In the genomic region with DNA sequence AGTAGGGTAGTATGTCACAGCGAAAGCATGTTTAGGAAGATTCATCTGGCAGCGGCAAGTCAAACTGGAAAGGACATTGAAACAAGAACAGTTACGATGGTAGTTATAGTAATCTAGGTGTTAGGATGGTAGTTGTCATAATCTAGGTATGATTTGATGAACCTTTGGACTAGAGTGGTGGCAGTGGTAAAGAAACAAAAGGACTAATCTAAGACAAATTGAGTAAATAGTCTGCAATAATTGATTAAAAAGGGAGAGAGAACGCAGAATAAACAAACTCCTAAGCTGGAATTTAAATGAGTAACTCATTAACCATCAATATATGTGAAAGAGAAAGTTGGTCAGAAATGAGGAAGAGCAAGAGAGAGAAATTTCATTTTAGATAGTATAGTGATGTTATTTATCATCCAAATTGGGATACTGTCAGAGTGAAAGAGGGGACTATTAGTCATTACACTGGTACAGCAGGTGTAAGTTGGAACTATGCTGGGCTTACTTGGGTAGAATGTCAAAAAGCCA, we compare ENCODE assay signal across 10 cellular contexts. TPM values are rescaled to one million over a fixed set of nuclear protein-coding genes. Genes with fewer than 3 reads are reported as not detected.
DNase-seq lines count a peak whose midpoint lies in the region; ATAC-seq, FAIRE-seq and TF ChIP-seq lines count a peak whose summit lies in the region.
"Had no signal": no experiment of that assay in that cellular context is flagged by ENCODE, and none has a peak within 500 bp of the region (broad histone marks: within the 10 kb centered on the region; RNA-seq: fewer than 3 reads in every experiment).

No MANE protein-coding gene starts in this region.

- H2AFZ ChIP-seq in HepG2 (ENCODE audit: low read length) = no peak overlapping the region

- 40% methylated on average over 4 of the region's 4 CpGs for WGBS in liver
- WGBS in HepG2 (ENCODE audit: low lambda C conversion rate) = 95% methylated on average over 4 of the region's 4 CpGs

- no peaks in the 10 kb centered on the region for H3K9me3 ChIP-seq in liver (ENCODE audit: control insufficient read depth in 4 of 4, low read length in 3 of 4)
- H3K9me3 ChIP-seq in HepG2 (ENCODE audit: low read length) = no peaks in the 10 kb centered on the region

- H3K4me2 ChIP-seq in HepG2 (ENCODE audit: low read depth, low read length) = no peak overlapping the region

- H3K27me3 ChIP-seq in liver (ENCODE audit: control insufficient read depth in 4 of 4, insufficient read depth in 4 of 4, low read length in 3 of 4) = no peaks in the 10 kb centered on the region
- no peaks in the 10 kb centered on the region for H3K27me3 ChIP-seq in HepG2 (ENCODE audit: control insufficient read depth in 1 of 2, insufficient read depth in 2 of 2, low read length in 2 of 2)

- H3K27ac ChIP-seq in liver (ENCODE audit: low read depth in 1 of 2, low read length in 2 of 2) (peak overlapping the region; percentile 25 to 57), HepG2 (ENCODE audit: extremely low read length, insufficient read depth, low read length) (no peak overlapping the region)

- H3K4me3 ChIP-seq in liver (ENCODE audit: low read depth in 1 of 3, low read length in 3 of 3) = peak overlapping the region in 1 of 3 donors; percentile 33
- no peak overlapping the region for H3K4me3 ChIP-seq in HepG2 (replicated peaks in 1 of 3; ENCODE audit: insufficient read depth in 1 of 3, low read depth in 2 of 3, low read length in 3 of 3)

- peaks cover 0 to 19% (median 8%) of the 10 kb centered on the region in 4 donors for H3K4me1 ChIP-seq in liver (ENCODE audit: control insufficient read depth in 4 of 4, insufficient read depth in 4 of 4, low read length in 3 of 4)
- H3K4me1 ChIP-seq in HepG2 (ENCODE audit: insufficient read depth, low read length) = peaks cover 11% of the 10 kb centered on the region

- no peak for FAIRE-seq in HepG2 (lab: Jason Lieb, UNC)

- ATAC-seq in HepG2 = no peak
- ATAC-seq in GM21737 (IDR thresholded peaks at IDR 0.05; ENCODE audit: unreplicated experiment) = peak; percentile 95
- ATAC-seq in HG03442 (IDR thresholded peaks at IDR 0.05; ENCODE audit: unreplicated experiment) = peak; percentile 99
- ATAC-seq in stimulated activated naive CD8-positive, alpha-beta T cell treated with anti-CD3 and anti-CD28 coated beads, Interleukin-15, Interleukin-2, amounts not matched to agents 100 U/mL and 50 U/mL, for 24 hours = peak; percentile 99

- POLR2A ChIA-PET in HepG2 (lab: Yijun Ruan, JAX) = no interaction called here

- TF ChIP-seq POLR2A in HepG2 (IDR thresholded peaks at IDR 0.05; ENCODE audit: insufficient read depth in 1 of 2, low read depth in 2 of 2, low read length in 2 of 2) = no peak

- DNase-seq in HepG2 (ENCODE audit: low spot score) (no peak), CD1c-positive myeloid dendritic cell (ENCODE audit: extremely low spot score) (no peak), DMS79 treated with DMSO at 0.1 percent for 48 hours (lab: John Stamatoyannopoulos, UW) (no peak), NOMO-1 treated with dmso at 0.1 percent for 144 hours (lab: John Stamatoyannopoulos, UW; ENCODE audit: unreplicated experiment) (no peak)
- DNase-seq in stimulated activated naive CD8-positive, alpha-beta T cell treated with anti-CD3 and anti-CD28 coated beads, Interleukin-15, Interleukin-2, amounts not matched to agents 100 U/mL and 50 U/mL, for 24 hours = no peak
- DNase-seq: AML-193, NCI-H1092 treated with DMSO at 0.1 percent for 48 hours had no signal

- TF ChIP-seq CTCF in liver (IDR thresholded peaks at IDR 0.05; ENCODE audit: low read depth, low read length, missing input control) (no peak), HepG2 (CRISPR knock-in tag; IDR thresholded peaks at IDR 0.05) (no peak)

- CTCF ChIA-PET in HepG2 (lab: Yijun Ruan, JAX; ENCODE audit: low intra/inter-chr PET ratio, low total read pairs) = no interaction called here

- intact Hi-C loops in HepG2 (cut with micrococcal nuclease; ENCODE audit: unreplicated experiment) = no loop called here

- peaks cover 3 to 13% (median 12%) of the 10 kb centered on the region in 4 donors for H3K36me3 ChIP-seq in liver (ENCODE audit: control insufficient read depth in 4 of 4, insufficient read depth in 3 of 4, low read depth in 1 of 4, low read length in 3 of 4)
- H3K36me3 ChIP-seq in HepG2 (replicated peaks in 1 of 2; ENCODE audit: control insufficient read depth in 1 of 2, insufficient read depth in 2 of 2, low read length in 2 of 2) = peaks cover 2 to 37% of the 10 kb centered on the region in 2 experiments

- TF ChIP-seq RAD21 in liver (IDR thresholded peaks at IDR 0.05) (peak in 1 of 2 donors; percentile 9), HepG2 (CRISPR knock-in tag; IDR thresholded peaks at IDR 0.05) (no peak)

- no peaks in the 10 kb centered on the region for H3K79me2 ChIP-seq in HepG2 (ENCODE audit: insufficient read depth, low read length)

- no TSS peak for BruUV-seq in HepG2 (replicated peaks; lab: Mats Ljungman, UMichigan)

- H4K20me1 ChIP-seq in HepG2 (ENCODE audit: insufficient read depth, low read length) = no peaks in the 10 kb centered on the region

- no peak overlapping the region for H3K9ac ChIP-seq in liver (ENCODE audit: low read depth in 1 of 2, low read length in 2 of 2)
- H3K9ac ChIP-seq in HepG2 (ENCODE audit: insufficient read depth, low read depth, low read length) = no peak overlapping the region

- TF ChIP-seq EP300 in HepG2 (IDR thresholded peaks at IDR 0.05; ENCODE audit: low read depth in 2 of 2, low read length in 2 of 2) (no peak), HepG2 (CRISPR knock-in tag; IDR thresholded peaks at IDR 0.05; ENCODE audit: borderline replicate concordance) (no peak)

- in situ Hi-C loops in HepG2 (cut with HindIII; ENCODE audit: extremely low pct_ligation_motif_present, low pct_unique_long_range_greater_than_20kb) = no loop called here

TF ChIP-seq in liver, 16 proteins besides CTCF, POLR2A, EP300 and RAD21 (continues in another document):
- TF ChIP-seq GABPA (IDR thresholded peaks at IDR 0.05 in 1 of 2, conservative IDR thresholded peaks at IDR 0.05 in 1 of 2) (no peak), HNF4A (conservative IDR thresholded peaks at IDR 0.05) (peak; percentile 19 to 53), NR2F2 (IDR thresholded peaks at IDR 0.05) (no peak)

TF ChIP-seq in HepG2, 621 proteins besides CTCF, POLR2A, EP300 and RAD21 (continues in another document):
- no peak for TF ChIP-seq ZNF121 (CRISPR knock-in tag; IDR thresholded peaks at IDR 0.05)
- no peak for TF ChIP-seq SIN3A (IDR thresholded peaks at IDR 0.05; ENCODE audit: borderline replicate concordance, low read depth, low read length)
- no peak for TF ChIP-seq STAG1 (CRISPR knock-in tag; IDR thresholded peaks at IDR 0.05)
- no peak for TF ChIP-seq NCOA1 (CRISPR knock-in tag; IDR thresholded peaks at IDR 0.05)

RNA-seq across cellular contexts. Expression of a gene that starts 56.8 kb away (rescaled TPM):
- 10 to 100 TPM; 37.0 to 43.8 TPM for total RNA-seq in liver
- 10 to 100 TPM in 1 of 2 donors, 1 to 10 TPM in 1; 10.0 to 10.4 TPM for polyA plus RNA-seq in liver
- total RNA-seq in HepG2 (2016; rRNA removed; fragmentation: Illumina TruSeq; extraction: Trizol) = 91.5 and 141 TPM in 2 replicates
- 10.2 and 11.9 TPM in 2 replicates for total RNA-seq in HepG2 (2016; cell fraction: cytosol; rRNA removed; fragmentation: Illumina TruSeq; extraction: Trizol; ENCODE audit: low read depth)
- 94.0 and 139 TPM in 2 replicates for total RNA-seq in HepG2 (2016; cell fraction: insoluble cytoplasmic fraction; rRNA removed; fragmentation: Illumina TruSeq; extraction: Trizol)
- total RNA-seq in HepG2 (2016; cell fraction: membrane; rRNA removed; fragmentation: Illumina TruSeq; extraction: Trizol) = 12.3 and 16.8 TPM in 2 replicates
- 65.3 and 67.5 TPM in 2 replicates for total RNA-seq in HepG2 (2016; cell fraction: nucleus; rRNA removed; fragmentation: Illumina TruSeq; extraction: Trizol)
- 14.0 and 16.4 TPM in 2 replicates for polyA plus RNA-seq in HepG2 (2011; rRNA removed)
- 5.9 and 9.5 TPM in 2 replicates for polyA plus RNA-seq in HepG2 (2011; cell fraction: cytosol; rRNA removed)
- 8.6 and 13.7 TPM in 2 replicates for polyA plus RNA-seq in HepG2 (2011; cell fraction: nucleus; rRNA removed)
- 35.3 and 45.7 TPM in 2 replicates for polyA plus RNA-seq in HepG2 (2012)
- polyA plus RNA-seq in HepG2 (2016; cell fraction: cytosol; fragmentation: Illumina TruSeq; extraction: Trizol; ENCODE audit: low read depth) = 1.9 and 2.2 TPM in 2 replicates
- polyA plus RNA-seq in HepG2 (2016; cell fraction: insoluble cytoplasmic fraction; fragmentation: Illumina TruSeq; extraction: Trizol; ENCODE audit: low read depth) = 71.9 and 74.9 TPM in 2 replicates
- polyA plus RNA-seq in HepG2 (2016; cell fraction: membrane; fragmentation: Illumina TruSeq; extraction: Trizol; ENCODE audit: low read depth) = 3.5 and 4.4 TPM in 2 replicates
- 39.6 and 40.4 TPM in 2 replicates for polyA plus RNA-seq in HepG2 (2016; cell fraction: nucleus; fragmentation: Illumina TruSeq; extraction: Trizol; ENCODE audit: insufficient read depth, low read depth)
- 19.7 and 55.5 TPM in 2 replicates for polyA minus RNA-seq in HepG2 (2011; rRNA and poly(A)+ RNA removed; ENCODE audit: low replicate concordance)
- 38.2 and 40.3 TPM in 2 replicates for polyA minus RNA-seq in HepG2 (2011; cell fraction: cytosol; rRNA and poly(A)+ RNA removed)
- polyA minus RNA-seq in HepG2 (2011; cell fraction: nucleus; rRNA and poly(A)+ RNA removed) = 86.0 and 94.4 TPM in 2 replicates

RNA-seq across cellular contexts. Expression of a gene that starts 57.1 kb away (rescaled TPM):
- total RNA-seq in liver (10 to 100 TPM; 19.2 to 23.8 TPM), HepG2 (2016; rRNA removed; fragmentation: Illumina TruSeq; extraction: Trizol) (22.0 and 35.5 TPM in 2 replicates)
- polyA plus RNA-seq in liver (10 to 100 TPM in 1 of 2 donors, 1 to 10 TPM in 1; 8.6 to 43.8 TPM), HepG2 (2011; rRNA removed) (1.6 and 1.9 TPM in 2 replicates)
- total RNA-seq in HepG2 (2016; cell fraction: cytosol; rRNA removed; fragmentation: Illumina TruSeq; extraction: Trizol; ENCODE audit: low read depth) = 4.9 and 5.7 TPM in 2 replicates
- 21.2 and 34.5 TPM in 2 replicates for total RNA-seq in HepG2 (2016; cell fraction: insoluble cytoplasmic fraction; rRNA removed; fragmentation: Illumina TruSeq; extraction: Trizol)
- total RNA-seq in HepG2 (2016; cell fraction: membrane; rRNA removed; fragmentation: Illumina TruSeq; extraction: Trizol) = 6.9 and 7.5 TPM in 2 replicates
- 18.3 and 18.6 TPM in 2 replicates for total RNA-seq in HepG2 (2016; cell fraction: nucleus; rRNA removed; fragmentation: Illumina TruSeq; extraction: Trizol)
- polyA plus RNA-seq in HepG2 (2011; cell fraction: cytosol; rRNA removed) = 0.81 and 1.4 TPM in 2 replicates
- 1.2 and 2.6 TPM in 2 replicates for polyA plus RNA-seq in HepG2 (2011; cell fraction: nucleus; rRNA removed)
- 5.7 and 6.2 TPM in 2 replicates for polyA plus RNA-seq in HepG2 (2012)
- polyA plus RNA-seq in HepG2 (2016; cell fraction: cytosol; fragmentation: Illumina TruSeq; extraction: Trizol; ENCODE audit: low read depth) = 0.63 and 0.67 TPM in 2 replicates
- 21.4 and 22.2 TPM in 2 replicates for polyA plus RNA-seq in HepG2 (2016; cell fraction: insoluble cytoplasmic fraction; fragmentation: Illumina TruSeq; extraction: Trizol; ENCODE audit: low read depth)
- polyA plus RNA-seq in HepG2 (2016; cell fraction: membrane; fragmentation: Illumina TruSeq; extraction: Trizol; ENCODE audit: low read depth) = 1.8 TPM in 2 replicates
- 14.0 and 16.6 TPM in 2 replicates for polyA plus RNA-seq in HepG2 (2016; cell fraction: nucleus; fragmentation: Illumina TruSeq; extraction: Trizol; ENCODE audit: insufficient read depth, low read depth)
- 1.2 and 4.2 TPM in 2 replicates for polyA minus RNA-seq in HepG2 (2011; rRNA and poly(A)+ RNA removed; ENCODE audit: low replicate concordance)
- 2.9 and 3.1 TPM in 2 replicates for polyA minus RNA-seq in HepG2 (2011; cell fraction: cytosol; rRNA and poly(A)+ RNA removed)
- 6.1 and 6.8 TPM in 2 replicates for polyA minus RNA-seq in HepG2 (2011; cell fraction: nucleus; rRNA and poly(A)+ RNA removed)
